ENCODE assay signal across 26 cellular contexts in the genomic region with DNA sequence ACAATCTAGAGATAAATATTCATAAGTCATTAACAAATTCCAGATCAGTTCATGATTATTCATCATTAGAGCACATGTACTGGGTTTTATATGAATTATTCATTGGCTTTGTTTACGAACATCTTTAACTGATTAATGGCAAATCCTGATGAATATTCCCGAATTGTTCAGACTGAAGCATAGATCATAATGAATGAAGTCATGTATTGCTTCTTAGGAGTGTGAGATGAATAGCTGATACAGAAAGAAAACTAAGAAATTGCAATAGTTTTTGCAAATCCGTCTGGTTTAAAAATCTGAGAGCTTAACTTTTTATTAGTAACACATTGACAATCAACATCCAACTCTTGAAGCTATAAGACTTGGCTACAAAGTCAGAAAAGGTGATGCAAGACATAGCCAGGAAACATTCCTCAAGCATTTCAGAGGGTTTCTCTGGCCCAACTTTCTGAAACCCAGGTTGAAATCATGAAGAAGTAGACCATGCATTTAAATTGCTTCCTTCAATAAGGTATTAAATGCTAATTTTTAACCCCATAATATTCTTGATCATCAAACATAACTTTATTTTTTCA.
DNase-seq lines count a peak whose midpoint lies in the region; ATAC-seq and TF ChIP-seq lines count a peak whose summit lies in the region.
"Had no signal": no experiment of that assay in that cellular context is flagged by ENCODE, and none has a peak within 500 bp of the region (broad histone marks: within the 10 kb centered on the region; RNA-seq: fewer than 3 reads in every experiment).

No MANE protein-coding gene starts in this region.

- ATAC-seq in PC-3 (no peak), HG02840 (IDR thresholded peaks at IDR 0.05; ENCODE audit: low FRiP score, unreplicated experiment) (no peak), omental fat pad (ENCODE audit: low FRiP score) (no peak), GM21423 (IDR thresholded peaks at IDR 0.05; ENCODE audit: unreplicated experiment) (no peak)
- ATAC-seq: A549, left lung, pancreas, upper lobe of right lung had no signal

- no peak overlapping the region for H4K8ac ChIP-seq in mesendoderm (ENCODE audit: low read depth, low read length)

- H3K4me3 ChIP-seq in AG04449 (ENCODE audit: low read depth, low read length) (no peak overlapping the region), PC-3 (ENCODE audit: low read length) (no peak overlapping the region), fibroblast of mammary gland (ENCODE audit: control insufficient read depth, low read depth, low read length) (no peak overlapping the region), mesendoderm (ENCODE audit: low read length) (no peak overlapping the region)
- H3K4me3 ChIP-seq: A549, esophagus muscularis mucosa, left lung, pancreas, smooth muscle cell, upper lobe of right lung had no signal

- H3K79me1 ChIP-seq in mesendoderm (ENCODE audit: low read length): no peaks in the 10 kb centered on the region

- H4K20me1 ChIP-seq in PC-3 (ENCODE audit: low read length): no peaks in the 10 kb centered on the region

- no peak overlapping the region for H2AK5ac ChIP-seq in mesendoderm (ENCODE audit: low read length)

- POLR2A ChIA-PET in AG04449 (lab: Yijun Ruan, JAX): no interaction called here
- POLR2A ChIA-PET in PC-3 (lab: Charles Lee; ENCODE audit: unreplicated experiment): no interaction called here

- H2AFZ ChIP-seq in PC-3 (ENCODE audit: low read length): no peak overlapping the region

- no peaks in the 10 kb centered on the region for H3F3A ChIP-seq in PC-3 (ENCODE audit: low read length, unreplicated experiment)

- no peak overlapping the region for H4K5ac ChIP-seq in mesendoderm (ENCODE audit: low read length)

- H3K4me2 ChIP-seq in PC-3 (ENCODE audit: low read length): peak overlapping the region; percentile 37
- no peak overlapping the region for H3K4me2 ChIP-seq in mesendoderm (ENCODE audit: low read length)
- H3K4me2 ChIP-seq: A549, smooth muscle cell had no signal

- no peak overlapping the region for H2BK5ac ChIP-seq in mesendoderm (ENCODE audit: low read length)

- intact Hi-C loops in PC-3 (cut with micrococcal nuclease): loop anchor here (5.0 kb wide), 1 partner anchor 46 kb away; no protein-coding TSS in a partner anchor

- H2BK15ac ChIP-seq in mesendoderm (replicated peaks; ENCODE audit: low read depth): no peak overlapping the region

- no peaks in the 10 kb centered on the region for H3K27me3 ChIP-seq in PC-3 (ENCODE audit: low read length)
- H3K27me3 ChIP-seq in mesendoderm (ENCODE audit: insufficient read depth, low read length, poor library complexity): no peaks in the 10 kb centered on the region
- H3K27me3 ChIP-seq: esophagus muscularis mucosa, left lung, pancreas, upper lobe of right lung had no signal

- CTCF ChIA-PET in AG04449 (lab: Yijun Ruan, JAX): no interaction called here
- CTCF ChIA-PET in PC-3 (lab: Charles Lee): no interaction called here

- DNase-seq in AG04449 (ENCODE audit: low read depth, low spot score) (peak; percentile 4), PC-3 (no peak), fibroblast of mammary gland (ENCODE audit: low read depth) (peak; percentile 52), mesendoderm (peak; percentile 1), omental fat pad (ENCODE audit: low spot score) (no peak)
- no peak for DNase-seq in activated CD4-positive, alpha-beta T cell treated with anti-CD3 and anti-CD28 coated beads for 1 hour
- DNase-seq: activated CD4-positive, alpha-beta T cell treated with anti-CD3 and anti-CD28 coated beads for 48 hours; activated gamma-delta T cell treated with Interleukin-2 at 50 U/mL for 16 hours; activated T-cell treated with anti-CD3 and anti-CD28 coated beads, Interleukin-2, amount 50 U/mL, for 48 hours; C1 segment of cervical spinal cord; endodermal cell; Kasumi-1; left lung; NCI-H1417 treated with DMSO at 0.1 percent for 48 hours; pancreas; retina; SIG-M5; stimulated activated naive CD4-positive, alpha-beta T cell; T-helper 9 cell; upper lobe of right lung had no signal

- no peaks in the 10 kb centered on the region for H3K9me2 ChIP-seq in PC-3 (replicated peaks; ENCODE audit: low read length)

- H3K9ac ChIP-seq in PC-3 (ENCODE audit: low read length) (no peak overlapping the region), mesendoderm (ENCODE audit: low read length) (no peak overlapping the region)

- H3K27ac ChIP-seq in PC-3 (ENCODE audit: low read length) (peak overlapping the region; percentile 53), mesendoderm (ENCODE audit: low read depth, low read length) (no peak overlapping the region)
- H3K27ac ChIP-seq: A549, esophagus muscularis mucosa, left lung, pancreas, upper lobe of right lung, VCaP had no signal

- no peak overlapping the region for H3K56ac ChIP-seq in mesendoderm (ENCODE audit: low read length)

- H3K23ac ChIP-seq in mesendoderm (ENCODE audit: low read length): no peak overlapping the region

- TF ChIP-seq CTCF in AG04449 (IDR thresholded peaks at IDR 0.05; ENCODE audit: insufficient read depth, low read length, missing control alignments) (no peak), PC-3 (conservative IDR thresholded peaks at IDR 0.05; ENCODE audit: low read depth, low read length) (no peak), fibroblast of mammary gland (conservative IDR thresholded peaks at IDR 0.05; ENCODE audit: control insufficient read depth, insufficient read depth, low read depth, low read length) (no peak), omental fat pad (IDR thresholded peaks at IDR 0.05) (no peak)

- H3K4me1 ChIP-seq in PC-3 (ENCODE audit: insufficient read depth, low read length): peaks cover 18% of the 10 kb centered on the region
- no peaks in the 10 kb centered on the region for H3K4me1 ChIP-seq in mesendoderm (ENCODE audit: control insufficient read depth, low read depth, low read length)
- H3K4me1 ChIP-seq: A549, esophagus muscularis mucosa, left lung, pancreas, upper lobe of right lung had no signal

- BruUV-seq in PC-3 (replicated peaks; lab: Mats Ljungman, UMichigan): no TSS peak

- no CpG with 5 or more reads among the region's 3 CpGs for WGBS in mesendoderm (ENCODE audit: extremely low coverage, insufficient coverage, low lambda C conversion rate)

- H3K79me2 ChIP-seq in PC-3 (ENCODE audit: low read length): no peaks in the 10 kb centered on the region
- H3K79me2 ChIP-seq in mesendoderm (ENCODE audit: control insufficient read depth, insufficient read depth, low read length): no peaks in the 10 kb centered on the region

- H2BK120ac ChIP-seq in mesendoderm (ENCODE audit: low read depth, low read length): no peak overlapping the region

- no peaks in the 10 kb centered on the region for H3K36me3 ChIP-seq in PC-3 (ENCODE audit: low read depth, low read length)
- H3K36me3 ChIP-seq in mesendoderm (ENCODE audit: control insufficient read depth, insufficient read depth, low read length): no peaks in the 10 kb centered on the region
- H3K36me3 ChIP-seq: esophagus muscularis mucosa, left lung, pancreas, upper lobe of right lung had no signal

- H3K4ac ChIP-seq in mesendoderm (ENCODE audit: low read depth, low read length): no peak overlapping the region

- H3K9me3 ChIP-seq in PC-3 (ENCODE audit: low read length): no peaks in the 10 kb centered on the region
- H3K9me3 ChIP-seq: A549, esophagus muscularis mucosa, left lung, pancreas, upper lobe of right lung had no signal

- no peak overlapping the region for H3K18ac ChIP-seq in mesendoderm (ENCODE audit: low read length)

Comparison
In these comparisons a context has a peak if more than half of its experiments do, and no peak if none do; other contexts are left out.
1. DNase-seq: peak in AG04449 (single experiment), fibroblast of mammary gland (single experiment) and mesendoderm (single experiment); none in PC-3 (single experiment), activated CD4-positive, alpha-beta T cell treated with anti-CD3 and anti-CD28 coated beads for 1 hour (single experiment) and omental fat pad (single experiment).